In the genomic region with DNA sequence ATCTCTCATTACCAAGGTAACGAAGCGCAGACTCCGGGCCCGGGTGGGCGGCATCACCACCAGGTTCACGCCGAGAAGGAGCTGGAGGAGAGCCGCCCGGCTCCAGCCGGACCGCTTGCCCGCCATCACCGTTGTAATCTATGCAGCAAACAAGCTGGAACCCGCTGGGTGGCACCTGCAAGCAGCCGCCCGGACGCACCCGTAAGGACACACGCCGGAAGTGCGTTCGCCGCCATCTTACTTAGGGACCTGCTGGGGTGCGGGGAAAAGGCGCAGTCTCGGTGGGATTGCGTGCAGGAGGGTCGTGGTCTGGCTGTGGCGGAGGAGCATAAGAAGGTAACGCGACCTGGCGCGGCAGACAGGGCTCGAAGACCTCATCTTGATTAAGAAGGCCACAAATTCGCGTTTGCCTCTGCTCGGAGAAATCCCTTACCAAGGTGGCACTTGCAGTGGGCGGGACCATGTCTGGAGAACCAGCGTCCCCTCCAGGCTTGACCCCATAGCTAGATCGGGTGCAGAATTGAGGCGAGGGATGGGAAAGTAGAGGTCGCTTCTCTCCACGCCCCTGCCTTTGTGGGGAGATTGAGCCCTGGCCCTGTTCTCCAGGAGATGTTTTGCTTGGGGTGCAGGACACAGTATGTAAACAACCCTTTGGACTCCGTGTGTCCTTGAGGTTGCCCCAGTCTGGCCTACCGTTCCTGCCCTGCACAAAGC, we compare ENCODE assay signal across 1 cellular context.
A peak's percentile ranks its signal among the peaks of the same experiment; 100 is the strongest.
TF ChIP-seq lines count a peak whose summit lies in the region.

A gene with protein sequence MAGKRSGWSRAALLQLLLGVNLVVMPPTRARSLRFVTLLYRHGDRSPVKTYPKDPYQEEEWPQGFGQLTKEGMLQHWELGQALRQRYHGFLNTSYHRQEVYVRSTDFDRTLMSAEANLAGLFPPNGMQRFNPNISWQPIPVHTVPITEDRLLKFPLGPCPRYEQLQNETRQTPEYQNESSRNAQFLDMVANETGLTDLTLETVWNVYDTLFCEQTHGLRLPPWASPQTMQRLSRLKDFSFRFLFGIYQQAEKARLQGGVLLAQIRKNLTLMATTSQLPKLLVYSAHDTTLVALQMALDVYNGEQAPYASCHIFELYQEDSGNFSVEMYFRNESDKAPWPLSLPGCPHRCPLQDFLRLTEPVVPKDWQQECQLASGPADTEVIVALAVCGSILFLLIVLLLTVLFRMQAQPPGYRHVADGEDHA (minus strand): TSS at position 151 of the 714 bp plus-strand sequence. CDS start 25 bp downstream, at position 126.

TF ChIP-seq in K562, 482 proteins besides CTCF, POLR2A, EP300 and RAD21 (continued from another document and continues in another):
- TF ChIP-seq, protein P1, sequence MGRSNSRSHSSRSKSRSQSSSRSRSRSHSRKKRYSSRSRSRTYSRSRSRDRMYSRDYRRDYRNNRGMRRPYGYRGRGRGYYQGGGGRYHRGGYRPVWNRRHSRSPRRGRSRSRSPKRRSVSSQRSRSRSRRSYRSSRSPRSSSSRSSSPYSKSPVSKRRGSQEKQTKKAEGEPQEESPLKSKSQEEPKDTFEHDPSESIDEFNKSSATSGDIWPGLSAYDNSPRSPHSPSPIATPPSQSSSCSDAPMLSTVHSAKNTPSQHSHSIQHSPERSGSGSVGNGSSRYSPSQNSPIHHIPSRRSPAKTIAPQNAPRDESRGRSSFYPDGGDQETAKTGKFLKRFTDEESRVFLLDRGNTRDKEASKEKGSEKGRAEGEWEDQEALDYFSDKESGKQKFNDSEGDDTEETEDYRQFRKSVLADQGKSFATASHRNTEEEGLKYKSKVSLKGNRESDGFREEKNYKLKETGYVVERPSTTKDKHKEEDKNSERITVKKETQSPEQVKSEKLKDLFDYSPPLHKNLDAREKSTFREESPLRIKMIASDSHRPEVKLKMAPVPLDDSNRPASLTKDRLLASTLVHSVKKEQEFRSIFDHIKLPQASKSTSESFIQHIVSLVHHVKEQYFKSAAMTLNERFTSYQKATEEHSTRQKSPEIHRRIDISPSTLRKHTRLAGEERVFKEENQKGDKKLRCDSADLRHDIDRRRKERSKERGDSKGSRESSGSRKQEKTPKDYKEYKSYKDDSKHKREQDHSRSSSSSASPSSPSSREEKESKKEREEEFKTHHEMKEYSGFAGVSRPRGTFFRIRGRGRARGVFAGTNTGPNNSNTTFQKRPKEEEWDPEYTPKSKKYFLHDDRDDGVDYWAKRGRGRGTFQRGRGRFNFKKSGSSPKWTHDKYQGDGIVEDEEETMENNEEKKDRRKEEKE (IDR thresholded peaks at IDR 0.05; ENCODE audit: borderline replicate concordance in 1 of 2, control insufficient read depth in 1 of 2, low read depth in 2 of 2, low read length in 1 of 2), result peak in 1 of 2 experiments; percentile 95; a peak in 1 of 4 replicates
- no peak for TF ChIP-seq ERF (CRISPR knock-in tag; IDR thresholded peaks at IDR 0.05)
- TF ChIP-seq, protein P2, sequence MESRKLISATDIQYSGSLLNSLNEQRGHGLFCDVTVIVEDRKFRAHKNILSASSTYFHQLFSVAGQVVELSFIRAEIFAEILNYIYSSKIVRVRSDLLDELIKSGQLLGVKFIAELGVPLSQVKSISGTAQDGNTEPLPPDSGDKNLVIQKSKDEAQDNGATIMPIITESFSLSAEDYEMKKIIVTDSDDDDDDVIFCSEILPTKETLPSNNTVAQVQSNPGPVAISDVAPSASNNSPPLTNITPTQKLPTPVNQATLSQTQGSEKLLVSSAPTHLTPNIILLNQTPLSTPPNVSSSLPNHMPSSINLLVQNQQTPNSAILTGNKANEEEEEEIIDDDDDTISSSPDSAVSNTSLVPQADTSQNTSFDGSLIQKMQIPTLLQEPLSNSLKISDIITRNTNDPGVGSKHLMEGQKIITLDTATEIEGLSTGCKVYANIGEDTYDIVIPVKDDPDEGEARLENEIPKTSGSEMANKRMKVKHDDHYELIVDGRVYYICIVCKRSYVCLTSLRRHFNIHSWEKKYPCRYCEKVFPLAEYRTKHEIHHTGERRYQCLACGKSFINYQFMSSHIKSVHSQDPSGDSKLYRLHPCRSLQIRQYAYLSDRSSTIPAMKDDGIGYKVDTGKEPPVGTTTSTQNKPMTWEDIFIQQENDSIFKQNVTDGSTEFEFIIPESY (CRISPR knock-in tag; IDR thresholded peaks at IDR 0.05), result peak; percentile 60; the same call in 1 of the 2 replicates
- TF ChIP-seq, protein P3, sequence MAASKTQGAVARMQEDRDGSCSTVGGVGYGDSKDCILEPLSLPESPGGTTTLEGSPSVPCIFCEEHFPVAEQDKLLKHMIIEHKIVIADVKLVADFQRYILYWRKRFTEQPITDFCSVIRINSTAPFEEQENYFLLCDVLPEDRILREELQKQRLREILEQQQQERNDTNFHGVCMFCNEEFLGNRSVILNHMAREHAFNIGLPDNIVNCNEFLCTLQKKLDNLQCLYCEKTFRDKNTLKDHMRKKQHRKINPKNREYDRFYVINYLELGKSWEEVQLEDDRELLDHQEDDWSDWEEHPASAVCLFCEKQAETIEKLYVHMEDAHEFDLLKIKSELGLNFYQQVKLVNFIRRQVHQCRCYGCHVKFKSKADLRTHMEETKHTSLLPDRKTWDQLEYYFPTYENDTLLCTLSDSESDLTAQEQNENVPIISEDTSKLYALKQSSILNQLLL (CRISPR knock-in tag; IDR thresholded peaks at IDR 0.05; ENCODE audit: borderline replicate concordance), result no peak
- TF ChIP-seq, protein P4, sequence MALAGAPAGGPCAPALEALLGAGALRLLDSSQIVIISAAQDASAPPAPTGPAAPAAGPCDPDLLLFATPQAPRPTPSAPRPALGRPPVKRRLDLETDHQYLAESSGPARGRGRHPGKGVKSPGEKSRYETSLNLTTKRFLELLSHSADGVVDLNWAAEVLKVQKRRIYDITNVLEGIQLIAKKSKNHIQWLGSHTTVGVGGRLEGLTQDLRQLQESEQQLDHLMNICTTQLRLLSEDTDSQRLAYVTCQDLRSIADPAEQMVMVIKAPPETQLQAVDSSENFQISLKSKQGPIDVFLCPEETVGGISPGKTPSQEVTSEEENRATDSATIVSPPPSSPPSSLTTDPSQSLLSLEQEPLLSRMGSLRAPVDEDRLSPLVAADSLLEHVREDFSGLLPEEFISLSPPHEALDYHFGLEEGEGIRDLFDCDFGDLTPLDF (CRISPR knock-in tag; IDR thresholded peaks at IDR 0.05), result peak; percentile 61; the same call in 1 of the 2 replicates
- TF ChIP-seq ZNF3 (CRISPR knock-in tag; IDR thresholded peaks at IDR 0.05), result no peak
- TF ChIP-seq, protein P5, sequence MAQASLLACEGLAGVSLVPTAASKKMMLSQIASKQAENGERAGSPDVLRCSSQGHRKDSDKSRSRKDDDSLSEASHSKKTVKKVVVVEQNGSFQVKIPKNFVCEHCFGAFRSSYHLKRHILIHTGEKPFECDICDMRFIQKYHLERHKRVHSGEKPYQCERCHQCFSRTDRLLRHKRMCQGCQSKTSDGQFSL (CRISPR knock-in tag; IDR thresholded peaks at IDR 0.05), result no peak
- TF ChIP-seq, protein P5 (tag; IDR thresholded peaks at IDR 0.05), result no peak
- peak; percentile 28; the same call in 1 of the 2 replicates for TF ChIP-seq ZNF583 (CRISPR knock-in tag; IDR thresholded peaks at IDR 0.05)
- TF ChIP-seq ZNF644 (tag; IDR thresholded peaks at IDR 0.05; ENCODE audit: low read depth), result peak; percentile 91
- TF ChIP-seq ZNF174 (CRISPR knock-in tag; IDR thresholded peaks at IDR 0.05), result no peak
- TF ChIP-seq ZKSCAN8 (CRISPR knock-in tag; IDR thresholded peaks at IDR 0.05), result no peak
- TF ChIP-seq ZNF717 (CRISPR knock-in tag; IDR thresholded peaks at IDR 0.05), result no peak
- TF ChIP-seq HDAC6 (IDR thresholded peaks at IDR 0.05; ENCODE audit: low read depth, low read length), result no peak
- no peak for TF ChIP-seq CHD1 (IDR thresholded peaks at IDR 0.05; ENCODE audit: low read length)
- peak; percentile 85; the same call in 1 of the 2 replicates for TF ChIP-seq CAMTA2 (CRISPR knock-in tag; conservative IDR thresholded peaks at IDR 0.05)
- TF ChIP-seq, protein P6, sequence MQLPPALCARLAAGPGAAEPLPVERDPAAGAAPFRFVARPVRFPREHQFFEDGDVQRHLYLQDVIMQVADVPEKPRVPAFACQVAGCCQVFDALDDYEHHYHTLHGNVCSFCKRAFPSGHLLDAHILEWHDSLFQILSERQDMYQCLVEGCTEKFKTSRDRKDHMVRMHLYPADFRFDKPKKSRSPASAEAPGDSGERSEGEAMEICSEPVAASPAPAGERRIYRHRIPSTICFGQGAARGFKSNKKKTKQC (CRISPR knock-in tag; IDR thresholded peaks at IDR 0.05), result peak; percentile 89
- peak; percentile 47; the same call in 1 of the 2 replicates for TF ChIP-seq DNMT1 (IDR thresholded peaks at IDR 0.05)
- TF ChIP-seq ZNF316 (IDR thresholded peaks at IDR 0.05), result no peak
- TF ChIP-seq, protein P7, sequence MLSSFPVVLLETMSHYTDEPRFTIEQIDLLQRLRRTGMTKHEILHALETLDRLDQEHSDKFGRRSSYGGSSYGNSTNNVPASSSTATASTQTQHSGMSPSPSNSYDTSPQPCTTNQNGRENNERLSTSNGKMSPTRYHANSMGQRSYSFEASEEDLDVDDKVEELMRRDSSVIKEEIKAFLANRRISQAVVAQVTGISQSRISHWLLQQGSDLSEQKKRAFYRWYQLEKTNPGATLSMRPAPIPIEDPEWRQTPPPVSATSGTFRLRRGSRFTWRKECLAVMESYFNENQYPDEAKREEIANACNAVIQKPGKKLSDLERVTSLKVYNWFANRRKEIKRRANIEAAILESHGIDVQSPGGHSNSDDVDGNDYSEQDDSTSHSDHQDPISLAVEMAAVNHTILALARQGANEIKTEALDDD (IDR thresholded peaks at IDR 0.05), result 0 out of 2 replicates have a peak, but pooled peaks have one; percentile 46
- no peak for TF ChIP-seq SRSF7 (optimal IDR thresholded peaks at IDR 0.05; ENCODE audit: low read depth, low read length)
- TF ChIP-seq ZNF766 (CRISPR knock-in tag; conservative IDR thresholded peaks at IDR 0.05), result peak; percentile 86; the same call in 1 of the 2 replicates
- TF ChIP-seq SIX5 (IDR thresholded peaks at IDR 0.05; ENCODE audit: borderline replicate concordance in 1 of 2, insufficient read depth in 1 of 2, low read depth in 1 of 2, low read length in 2 of 2), result peak; percentile 89
- peak; percentile 85; the same call in 1 of the 2 replicates for TF ChIP-seq MBD2 (IDR thresholded peaks at IDR 0.05; ENCODE audit: borderline replicate concordance, low read depth)
- TF ChIP-seq TFAM (CRISPR knock-in tag; conservative IDR thresholded peaks at IDR 0.05), result no peak
- TF ChIP-seq BMI1 (IDR thresholded peaks at IDR 0.05; ENCODE audit: low read length), result no peak; the same call in 1 of the 2 replicates
- TF ChIP-seq NFXL1 (CRISPR knock-in tag; IDR thresholded peaks at IDR 0.05), result no peak
- TF ChIP-seq, protein P8, sequence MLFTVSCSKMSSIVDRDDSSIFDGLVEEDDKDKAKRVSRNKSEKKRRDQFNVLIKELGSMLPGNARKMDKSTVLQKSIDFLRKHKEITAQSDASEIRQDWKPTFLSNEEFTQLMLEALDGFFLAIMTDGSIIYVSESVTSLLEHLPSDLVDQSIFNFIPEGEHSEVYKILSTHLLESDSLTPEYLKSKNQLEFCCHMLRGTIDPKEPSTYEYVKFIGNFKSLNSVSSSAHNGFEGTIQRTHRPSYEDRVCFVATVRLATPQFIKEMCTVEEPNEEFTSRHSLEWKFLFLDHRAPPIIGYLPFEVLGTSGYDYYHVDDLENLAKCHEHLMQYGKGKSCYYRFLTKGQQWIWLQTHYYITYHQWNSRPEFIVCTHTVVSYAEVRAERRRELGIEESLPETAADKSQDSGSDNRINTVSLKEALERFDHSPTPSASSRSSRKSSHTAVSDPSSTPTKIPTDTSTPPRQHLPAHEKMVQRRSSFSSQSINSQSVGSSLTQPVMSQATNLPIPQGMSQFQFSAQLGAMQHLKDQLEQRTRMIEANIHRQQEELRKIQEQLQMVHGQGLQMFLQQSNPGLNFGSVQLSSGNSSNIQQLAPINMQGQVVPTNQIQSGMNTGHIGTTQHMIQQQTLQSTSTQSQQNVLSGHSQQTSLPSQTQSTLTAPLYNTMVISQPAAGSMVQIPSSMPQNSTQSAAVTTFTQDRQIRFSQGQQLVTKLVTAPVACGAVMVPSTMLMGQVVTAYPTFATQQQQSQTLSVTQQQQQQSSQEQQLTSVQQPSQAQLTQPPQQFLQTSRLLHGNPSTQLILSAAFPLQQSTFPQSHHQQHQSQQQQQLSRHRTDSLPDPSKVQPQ (CRISPR knock-in tag; IDR thresholded peaks at IDR 0.05; ENCODE audit: borderline replicate concordance), result no peak
- no peak for TF ChIP-seq MCM7 (IDR thresholded peaks at IDR 0.05)
- TF ChIP-seq COPS2 (conservative IDR thresholded peaks at IDR 0.05), result no peak
- no peak for TF ChIP-seq PCBP1 (IDR thresholded peaks at IDR 0.05; ENCODE audit: low read depth, low read length, poor library complexity, severe bottlenecking)
- TF ChIP-seq NR2F6 (CRISPR knock-in tag; IDR thresholded peaks at IDR 0.05), result 0 out of 2 replicates have a peak, but pooled peaks have one; percentile 3
- TF ChIP-seq HNRNPK (IDR thresholded peaks at IDR 0.05; ENCODE audit: low read depth, low read length, poor library complexity, severe bottlenecking), result no peak
- TF ChIP-seq PHTF2 (CRISPR knock-in tag; IDR thresholded peaks at IDR 0.05), result no peak
- TF ChIP-seq FOS (IDR thresholded peaks at IDR 0.05; ENCODE audit: extremely low read depth, insufficient read length), result no peak
- TF ChIP-seq, protein P9, sequence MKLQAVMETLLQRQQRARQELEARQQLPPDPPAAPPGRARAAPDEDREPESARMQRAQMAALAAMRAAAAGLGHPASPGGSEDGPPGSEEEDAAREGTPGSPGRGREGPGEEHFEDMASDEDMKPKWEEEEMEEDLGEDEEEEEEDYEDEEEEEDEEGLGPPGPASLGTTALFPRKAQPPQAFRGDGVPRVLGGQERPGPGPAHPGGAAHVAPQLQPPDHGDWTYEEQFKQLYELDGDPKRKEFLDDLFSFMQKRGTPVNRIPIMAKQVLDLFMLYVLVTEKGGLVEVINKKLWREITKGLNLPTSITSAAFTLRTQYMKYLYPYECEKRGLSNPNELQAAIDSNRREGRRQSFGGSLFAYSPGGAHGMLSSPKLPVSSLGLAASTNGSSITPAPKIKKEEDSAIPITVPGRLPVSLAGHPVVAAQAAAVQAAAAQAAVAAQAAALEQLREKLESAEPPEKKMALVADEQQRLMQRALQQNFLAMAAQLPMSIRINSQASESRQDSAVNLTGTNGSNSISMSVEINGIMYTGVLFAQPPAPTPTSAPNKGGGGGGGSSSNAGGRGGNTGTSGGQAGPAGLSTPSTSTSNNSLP (IDR thresholded peaks at IDR 0.05; ENCODE audit: borderline replicate concordance, low read depth, low read length), result no peak
- no peak for TF ChIP-seq CREBBP (IDR thresholded peaks at IDR 0.05; ENCODE audit: low read depth, low read length)
- peak; percentile 68 for TF ChIP-seq ETV1 (tag; conservative IDR thresholded peaks at IDR 0.05; ENCODE audit: low read depth)
